In the genomic region with DNA sequence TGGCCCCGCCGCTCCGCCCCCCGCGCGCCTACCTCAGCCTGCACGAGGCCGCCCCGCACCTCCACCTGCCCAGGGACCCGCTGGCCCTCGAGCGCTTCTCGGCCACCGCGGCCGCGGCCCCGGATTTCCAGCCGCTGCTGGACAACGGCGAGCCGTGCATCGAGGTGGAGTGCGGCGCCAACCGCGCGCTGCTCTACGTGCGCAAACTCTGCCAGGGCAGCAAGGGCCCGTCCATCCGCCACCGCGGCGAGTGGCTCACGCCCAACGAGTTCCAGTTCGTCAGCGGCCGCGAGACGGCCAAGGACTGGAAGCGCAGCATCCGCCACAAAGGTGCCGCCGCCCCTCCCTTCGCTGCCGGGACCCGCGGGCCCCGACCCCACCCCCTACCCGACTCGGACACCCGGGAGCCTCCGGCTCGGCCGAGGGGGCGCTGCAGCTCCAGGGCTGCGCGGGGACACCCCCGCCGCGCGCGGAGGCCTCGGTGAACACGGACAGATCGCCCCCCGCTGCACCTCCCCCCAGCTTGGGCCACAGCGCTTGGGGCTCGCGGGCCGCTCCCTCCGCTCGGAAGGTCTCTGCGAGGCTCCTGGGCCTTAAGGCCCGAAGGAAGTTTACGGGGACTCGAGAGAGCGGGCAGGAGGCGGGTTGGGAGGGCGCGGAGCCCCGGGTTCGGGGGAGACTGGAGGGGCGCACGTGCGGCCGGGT, we compare ENCODE assay signal across 8 cellular contexts. TPM values are rescaled to one million over a fixed set of nuclear protein-coding genes. Genes with fewer than 3 reads are reported as not detected.
DNase-seq lines count a peak whose midpoint lies in the region; ATAC-seq, FAIRE-seq and TF ChIP-seq lines count a peak whose summit lies in the region.

No MANE protein-coding gene starts in this region.

- no peak overlapping the region for H3K27ac ChIP-seq in upper lobe of right lung

- no peaks in the 10 kb centered on the region for H3K36me3 ChIP-seq in kidney epithelial cell (ENCODE audit: control insufficient read depth, insufficient read depth, low read length)
- H3K36me3 ChIP-seq in upper lobe of right lung = no peaks in the 10 kb centered on the region

- H3K9me3 Mint-ChIP-seq in activated naive CD4-positive, alpha-beta T cell treated with anti-CD3 and anti-CD28 coated beads, Interleukin-2, amount 50 U/mL, for 24 hours = no peaks in the 10 kb centered on the region

- H3K4me3 ChIP-seq in WI38 (ENCODE audit: low read depth, low read length) (peak overlapping the region; percentile 48), kidney epithelial cell (ENCODE audit: low read depth, low read length) (peak overlapping the region; percentile 41), upper lobe of right lung (peak overlapping the region; percentile 44)

- H3K27ac Mint-ChIP-seq in activated naive CD4-positive, alpha-beta T cell treated with anti-CD3 and anti-CD28 coated beads, Interleukin-2, amount 50 U/mL, for 24 hours = no peak overlapping the region

- H3K4me1 Mint-ChIP-seq in activated naive CD4-positive, alpha-beta T cell treated with anti-CD3 and anti-CD28 coated beads, Interleukin-2, amount 50 U/mL, for 24 hours = peaks cover 16% of the 10 kb centered on the region

- no peak for FAIRE-seq in frontal cortex (lab: Jason Lieb, UNC)

- no peak for TF ChIP-seq CTCF in WI38 (IDR thresholded peaks at IDR 0.05; ENCODE audit: low read depth, low read length)
- TF ChIP-seq CTCF in kidney epithelial cell (IDR thresholded peaks at IDR 0.05; ENCODE audit: insufficient read depth, low read length, poor library complexity, severe bottlenecking) = no peak
- no peak for TF ChIP-seq CTCF in upper lobe of right lung (IDR thresholded peaks at IDR 0.05)

- no peaks in the 10 kb centered on the region for H3K9me3 ChIP-seq in upper lobe of right lung

- ATAC-seq in upper lobe of right lung (peak; percentile 1), HG03460 (IDR thresholded peaks at IDR 0.05; ENCODE audit: unreplicated experiment) (no peak), GM21526 (IDR thresholded peaks at IDR 0.05; ENCODE audit: low FRiP score, unreplicated experiment) (no peak)

- peak overlapping the region; percentile 33 for H3K4me3 Mint-ChIP-seq in activated naive CD4-positive, alpha-beta T cell treated with anti-CD3 and anti-CD28 coated beads, Interleukin-2, amount 50 U/mL, for 24 hours

- H3K27me3 ChIP-seq in kidney epithelial cell (ENCODE audit: control insufficient read depth, insufficient read depth, low read length) (peaks cover 81% of the 10 kb centered on the region), upper lobe of right lung (peaks cover 73% of the 10 kb centered on the region)

- peaks cover 33% of the 10 kb centered on the region for H3K4me1 ChIP-seq in upper lobe of right lung

- peaks cover 24% of the 10 kb centered on the region for H3K27me3 Mint-ChIP-seq in activated naive CD4-positive, alpha-beta T cell treated with anti-CD3 and anti-CD28 coated beads, Interleukin-2, amount 50 U/mL, for 24 hours

- DNase-seq in activated naive CD4-positive, alpha-beta T cell treated with Interleukin-2 at 50 U/mL for 16 hours = no peak
- DNase-seq in kidney epithelial cell (ENCODE audit: low read depth) = no peak
- DNase-seq in upper lobe of right lung = peak; percentile 78
- DNase-seq in frontal cortex (ENCODE audit: low spot score in 2 of 2) = no peak

- intact Hi-C loops in upper lobe of right lung (cut with DNase I) = no loop called here

- H3K36me3 Mint-ChIP-seq in activated naive CD4-positive, alpha-beta T cell treated with anti-CD3 and anti-CD28 coated beads, Interleukin-2, amount 50 U/mL, for 24 hours = no peaks in the 10 kb centered on the region

RNA-seq across cellular contexts. Expression of a gene that starts 1.0 kb away (rescaled TPM):
- total RNA-seq in kidney epithelial cell (2.3 TPM in 2 replicates), upper lobe of right lung (6.0 TPM), frontal cortex (0.41 TPM)

RNA-seq across cellular contexts. Expression of a gene that starts 34.3 kb away (rescaled TPM):
- total RNA-seq in kidney epithelial cell = 95.6 and 98.8 TPM in 2 replicates
- total RNA-seq in upper lobe of right lung = 54.5 TPM
- 67.3 TPM for total RNA-seq in frontal cortex

RNA-seq across cellular contexts. Expression of a gene that starts 35.6 kb away (rescaled TPM):
- total RNA-seq in kidney epithelial cell = 16.9 and 21.4 TPM in 2 replicates
- total RNA-seq in upper lobe of right lung = 17.0 TPM
- 6.1 TPM for total RNA-seq in frontal cortex

RNA-seq across cellular contexts. Expression of a gene that starts 41.5 kb away (rescaled TPM):
- total RNA-seq in kidney epithelial cell (13.2 and 13.3 TPM in 2 replicates), upper lobe of right lung (2.1 TPM), frontal cortex (not detected)

RNA-seq across cellular contexts. Expression of a gene that starts 57.1 kb away (rescaled TPM):
- total RNA-seq in kidney epithelial cell = 0.34 TPM in 1 of 2 replicates, not detected in the other
- 0.35 TPM for total RNA-seq in upper lobe of right lung
- total RNA-seq in frontal cortex = not detected
